Comparison of ENCODE assay signal across 1 cellular context in genomic region chr6:159969204-159969912, GRCh38.
TF ChIP-seq lines count a peak whose summit lies in the region.

No MANE protein-coding gene starts in this region.

TF ChIP-seq in K562, 482 proteins besides CTCF, POLR2A, EP300 and RAD21 (continued from another document and continues in another):
- TF ChIP-seq LARP7 (IDR thresholded peaks at IDR 0.05), result no peak
- TF ChIP-seq, protein P1, sequence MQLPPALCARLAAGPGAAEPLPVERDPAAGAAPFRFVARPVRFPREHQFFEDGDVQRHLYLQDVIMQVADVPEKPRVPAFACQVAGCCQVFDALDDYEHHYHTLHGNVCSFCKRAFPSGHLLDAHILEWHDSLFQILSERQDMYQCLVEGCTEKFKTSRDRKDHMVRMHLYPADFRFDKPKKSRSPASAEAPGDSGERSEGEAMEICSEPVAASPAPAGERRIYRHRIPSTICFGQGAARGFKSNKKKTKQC (CRISPR knock-in tag; IDR thresholded peaks at IDR 0.05), result peak; percentile 84
- TF ChIP-seq ZBTB7A (IDR thresholded peaks at IDR 0.05; ENCODE audit: borderline replicate concordance, control insufficient read depth, low read depth, low read length), result peak; percentile 65; the same call in 1 of the 2 replicates
- 0 out of 4 replicates have a peak, but pooled peaks of 1 of the 2 experiments have one; percentile 38 for TF ChIP-seq SIN3A (IDR thresholded peaks at IDR 0.05; ENCODE audit: borderline replicate concordance in 2 of 2, control insufficient read depth in 1 of 2, low read depth in 2 of 2, low read length in 2 of 2)
- TF ChIP-seq OTX1 (CRISPR knock-in tag; IDR thresholded peaks at IDR 0.05), result no peak
- TF ChIP-seq NRF1 (conservative IDR thresholded peaks at IDR 0.05 in 1 of 2, IDR thresholded peaks at IDR 0.05 in 1 of 2), result peak in 1 of 2 experiments; percentile 24; a peak in 2 of 4 replicates
- TF ChIP-seq DDX20 (tag; IDR thresholded peaks at IDR 0.05; ENCODE audit: low read depth), result no peak
- TF ChIP-seq CHD1 (IDR thresholded peaks at IDR 0.05; ENCODE audit: low read length), result peak; percentile 70
- peak; percentile 97 for TF ChIP-seq ZC3H4 (CRISPR knock-in tag; IDR thresholded peaks at IDR 0.05; ENCODE audit: borderline replicate concordance)
- peak; percentile 89 for TF ChIP-seq POLR2G (IDR thresholded peaks at IDR 0.05; ENCODE audit: low read depth, low read length)
- TF ChIP-seq ZNF655 (CRISPR knock-in tag; IDR thresholded peaks at IDR 0.05), result no peak
- TF ChIP-seq ZBTB1 (CRISPR knock-in tag; IDR thresholded peaks at IDR 0.05; ENCODE audit: borderline replicate concordance, low read depth), result 0 out of 2 replicates have a peak, but pooled peaks have one; percentile 42
- TF ChIP-seq TSHZ1 (CRISPR knock-in tag; IDR thresholded peaks at IDR 0.05), result no peak
- TF ChIP-seq TEAD1 (CRISPR knock-in tag; IDR thresholded peaks at IDR 0.05), result peak in 1 of 2 experiments; percentile 84; a peak in 2 of 4 replicates
- peak; percentile 92 for TF ChIP-seq RBFOX2 (IDR thresholded peaks at IDR 0.05; ENCODE audit: low read depth, low read length)
- 0 out of 2 replicates have a peak, but pooled peaks have one; percentile 24 for TF ChIP-seq CREB3L1 (IDR thresholded peaks at IDR 0.05; ENCODE audit: borderline replicate concordance, low read depth)
- peak; percentile 46 for TF ChIP-seq CXXC5 (CRISPR knock-in tag; IDR thresholded peaks at IDR 0.05)
- no peak for TF ChIP-seq TAF1 (IDR thresholded peaks at IDR 0.05; ENCODE audit: control insufficient read depth, extremely low read depth, insufficient read depth, low read length, severe bottlenecking)
- no peak for TF ChIP-seq SIRT6 (IDR thresholded peaks at IDR 0.05; ENCODE audit: low read depth, low read length)
- TF ChIP-seq CREB3 (tag; conservative IDR thresholded peaks at IDR 0.05; ENCODE audit: low read depth), result no peak
- TF ChIP-seq, protein P2, sequence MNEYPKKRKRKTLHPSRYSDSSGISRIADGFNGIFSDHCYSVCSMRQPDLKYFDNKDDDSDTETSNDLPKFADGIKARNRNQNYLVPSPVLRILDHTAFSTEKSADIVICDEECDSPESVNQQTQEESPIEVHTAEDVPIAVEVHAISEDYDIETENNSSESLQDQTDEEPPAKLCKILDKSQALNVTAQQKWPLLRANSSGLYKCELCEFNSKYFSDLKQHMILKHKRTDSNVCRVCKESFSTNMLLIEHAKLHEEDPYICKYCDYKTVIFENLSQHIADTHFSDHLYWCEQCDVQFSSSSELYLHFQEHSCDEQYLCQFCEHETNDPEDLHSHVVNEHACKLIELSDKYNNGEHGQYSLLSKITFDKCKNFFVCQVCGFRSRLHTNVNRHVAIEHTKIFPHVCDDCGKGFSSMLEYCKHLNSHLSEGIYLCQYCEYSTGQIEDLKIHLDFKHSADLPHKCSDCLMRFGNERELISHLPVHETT (CRISPR knock-in tag; conservative IDR thresholded peaks at IDR 0.05 in 1 of 2, IDR thresholded peaks at IDR 0.05 in 1 of 2), result peak in 1 of 2 experiments; percentile 73; a peak in 2 of 4 replicates
- peak; percentile 78 for TF ChIP-seq MAX (CRISPR knock-in tag; IDR thresholded peaks at IDR 0.05)
- no peak for TF ChIP-seq ZNF274 (IDR thresholded peaks at IDR 0.05; ENCODE audit: borderline replicate concordance, low read depth, low read length)
- peak; percentile 32; the same call in 1 of the 2 replicates for TF ChIP-seq CBX1 (IDR thresholded peaks at IDR 0.05; ENCODE audit: low read depth)
- peak; percentile 12; the same call in 1 of the 2 replicates for TF ChIP-seq SIN3B (IDR thresholded peaks at IDR 0.05; ENCODE audit: low read depth)
- TF ChIP-seq MTA3 (IDR thresholded peaks at IDR 0.05; ENCODE audit: borderline replicate concordance), result peak; percentile 51; the same call in 1 of the 2 replicates
- TF ChIP-seq, protein P3, sequence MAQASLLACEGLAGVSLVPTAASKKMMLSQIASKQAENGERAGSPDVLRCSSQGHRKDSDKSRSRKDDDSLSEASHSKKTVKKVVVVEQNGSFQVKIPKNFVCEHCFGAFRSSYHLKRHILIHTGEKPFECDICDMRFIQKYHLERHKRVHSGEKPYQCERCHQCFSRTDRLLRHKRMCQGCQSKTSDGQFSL (CRISPR knock-in tag; IDR thresholded peaks at IDR 0.05), result peak; percentile 46; the same call in 1 of the 2 replicates
- TF ChIP-seq, protein P3 (tag; IDR thresholded peaks at IDR 0.05), result no peak
- peak in 1 of 2 experiments; percentile 73; a peak in 3 of 4 replicates for TF ChIP-seq MAZ (CRISPR knock-in tag; conservative IDR thresholded peaks at IDR 0.05 in 1 of 2, IDR thresholded peaks at IDR 0.05 in 1 of 2)
- TF ChIP-seq SMC3 (conservative IDR thresholded peaks at IDR 0.05; ENCODE audit: insufficient read depth, low read depth, low read length), result 0 out of 2 replicates have a peak, but pooled peaks have one; percentile 7
- 0 out of 2 replicates have a peak, but pooled peaks have one; percentile 50 for TF ChIP-seq ZNF143 (CRISPR knock-in tag; IDR thresholded peaks at IDR 0.05)
- peak; percentile 49; the same call in 1 of the 2 replicates for TF ChIP-seq ZBTB17 (CRISPR knock-in tag; IDR thresholded peaks at IDR 0.05)
- TF ChIP-seq RB1 (IDR thresholded peaks at IDR 0.05; ENCODE audit: low read depth), result peak; percentile 30; the same call in 1 of the 2 replicates
- TF ChIP-seq ZFX (CRISPR knock-in tag; IDR thresholded peaks at IDR 0.05), result peak; percentile 64; the same call in 1 of the 2 replicates
- TF ChIP-seq, protein P4, sequence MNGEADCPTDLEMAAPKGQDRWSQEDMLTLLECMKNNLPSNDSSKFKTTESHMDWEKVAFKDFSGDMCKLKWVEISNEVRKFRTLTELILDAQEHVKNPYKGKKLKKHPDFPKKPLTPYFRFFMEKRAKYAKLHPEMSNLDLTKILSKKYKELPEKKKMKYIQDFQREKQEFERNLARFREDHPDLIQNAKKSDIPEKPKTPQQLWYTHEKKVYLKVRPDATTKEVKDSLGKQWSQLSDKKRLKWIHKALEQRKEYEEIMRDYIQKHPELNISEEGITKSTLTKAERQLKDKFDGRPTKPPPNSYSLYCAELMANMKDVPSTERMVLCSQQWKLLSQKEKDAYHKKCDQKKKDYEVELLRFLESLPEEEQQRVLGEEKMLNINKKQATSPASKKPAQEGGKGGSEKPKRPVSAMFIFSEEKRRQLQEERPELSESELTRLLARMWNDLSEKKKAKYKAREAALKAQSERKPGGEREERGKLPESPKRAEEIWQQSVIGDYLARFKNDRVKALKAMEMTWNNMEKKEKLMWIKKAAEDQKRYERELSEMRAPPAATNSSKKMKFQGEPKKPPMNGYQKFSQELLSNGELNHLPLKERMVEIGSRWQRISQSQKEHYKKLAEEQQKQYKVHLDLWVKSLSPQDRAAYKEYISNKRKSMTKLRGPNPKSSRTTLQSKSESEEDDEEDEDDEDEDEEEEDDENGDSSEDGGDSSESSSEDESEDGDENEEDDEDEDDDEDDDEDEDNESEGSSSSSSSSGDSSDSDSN (IDR thresholded peaks at IDR 0.05; ENCODE audit: borderline replicate concordance in 1 of 2, low read depth in 2 of 2, low read length in 2 of 2), result peak; percentile 43 to 57; a peak in 3 of 4 replicates
- TF ChIP-seq FUS (optimal IDR thresholded peaks at IDR 0.05; ENCODE audit: low read depth, low read length), result peak; percentile 84
- TF ChIP-seq E2F5 (CRISPR knock-in tag; IDR thresholded peaks at IDR 0.05), result peak; percentile 93
- peak; percentile 74 for TF ChIP-seq CCNT2 (IDR thresholded peaks at IDR 0.05; ENCODE audit: borderline replicate concordance, extremely low read depth, insufficient read length, low read depth, low read length)
- TF ChIP-seq ZEB2 (IDR thresholded peaks at IDR 0.05), result no peak
- 0 out of 2 replicates have a peak, but pooled peaks have one; percentile 62 for TF ChIP-seq KDM2B (CRISPR knock-in tag; IDR thresholded peaks at IDR 0.05)
- 0 out of 2 replicates have a peak, but pooled peaks have one; percentile 46 for TF ChIP-seq BHLHE40 (IDR thresholded peaks at IDR 0.05; ENCODE audit: low read length)
- TF ChIP-seq HNRNPLL (IDR thresholded peaks at IDR 0.05; ENCODE audit: low read depth, low read length, poor library complexity, severe bottlenecking), result peak; percentile 19
- peak; percentile 67 for TF ChIP-seq PRPF4 (IDR thresholded peaks at IDR 0.05; ENCODE audit: insufficient read depth, low read depth, low read length, poor library complexity, severe bottlenecking)
- TF ChIP-seq ZBTB49 (CRISPR knock-in tag; IDR thresholded peaks at IDR 0.05; ENCODE audit: borderline replicate concordance), result no peak
